ENCODE assay signal across 1 cellular context in the genomic region with DNA sequence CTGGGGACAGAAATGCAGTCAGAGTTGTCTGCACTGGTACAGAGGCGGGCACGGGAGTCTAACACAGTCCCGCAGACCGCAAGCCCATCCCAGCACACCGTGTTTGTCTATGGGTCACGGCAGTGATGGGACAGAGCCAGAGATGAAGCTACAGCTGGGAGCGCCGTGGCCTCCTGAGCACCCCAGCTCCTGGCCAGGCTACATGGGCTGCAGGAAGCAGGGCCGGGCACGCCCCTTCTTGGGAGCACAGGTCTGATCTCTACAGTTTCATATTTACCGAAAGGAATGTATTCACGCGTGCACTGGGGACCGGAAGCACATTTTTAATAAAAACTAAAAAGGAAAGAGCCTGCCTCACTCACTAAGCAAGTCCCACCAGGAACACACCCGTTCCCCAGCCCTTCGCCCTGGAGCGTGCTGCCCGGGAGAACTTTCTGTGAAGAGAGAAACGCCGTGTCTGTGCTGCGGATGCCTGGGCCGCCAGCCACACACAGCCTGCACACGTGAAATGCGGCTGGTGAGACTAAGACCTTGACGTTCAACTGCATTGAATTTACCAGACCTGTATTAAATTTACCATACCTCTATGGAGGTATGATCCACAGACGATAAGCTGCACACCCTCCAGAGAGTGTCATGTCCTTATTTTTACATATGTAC.
TF ChIP-seq lines count a peak whose summit lies in the region.

No MANE protein-coding gene starts in this region.

TF ChIP-seq in WTC11, 78 proteins besides CTCF, POLR2A, EP300 and RAD21 (continued from another document):
- TF ChIP-seq ZBTB43 (CRISPR knock-in tag; IDR thresholded peaks at IDR 0.05) (no peak), HMGA2 (CRISPR knock-in tag; IDR thresholded peaks at IDR 0.05) (no peak), ETV6 (CRISPR knock-in tag; IDR thresholded peaks at IDR 0.05) (no peak), GTF2I (CRISPR knock-in tag; conservative IDR thresholded peaks at IDR 0.05) (no peak)
TF ChIP-seq in WTC11: peak in this region for 0.
